8 cellular contexts compared by ENCODE assay signal in the genomic region with DNA sequence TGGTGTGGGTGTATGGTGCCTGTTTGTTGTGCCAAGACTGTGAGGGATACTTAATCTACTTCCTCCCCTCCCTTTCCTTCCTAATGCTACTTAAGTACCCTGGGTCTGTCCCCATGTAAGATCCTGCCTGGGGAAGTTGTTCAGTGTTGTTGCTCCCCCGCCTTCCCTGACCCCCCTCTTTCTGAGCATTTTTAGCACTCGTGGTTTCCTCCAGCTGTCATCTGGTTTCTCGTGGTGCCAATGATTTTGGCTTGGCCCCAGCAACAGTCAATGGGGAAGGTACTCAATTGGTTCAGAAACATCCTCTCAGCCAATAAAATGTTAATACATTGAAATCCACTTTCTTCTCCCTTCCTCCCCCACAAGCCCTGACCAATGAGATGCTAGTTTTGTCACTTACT. TPM values are rescaled to one million over a fixed set of nuclear protein-coding genes. Genes with fewer than 3 reads are reported as not detected.
DNase-seq lines count a peak whose midpoint lies in the region; ATAC-seq, FAIRE-seq and TF ChIP-seq lines count a peak whose summit lies in the region.

No MANE protein-coding gene starts in this region.

- H3K27me3 ChIP-seq in IMR-90 (ENCODE audit: control insufficient read depth, insufficient read depth, low read length): no peaks in the 10 kb centered on the region
- H3K27me3 ChIP-seq in K562 (ENCODE audit: control insufficient read depth in 2 of 2, insufficient read depth in 2 of 2, low read length in 2 of 2): no peaks in the 10 kb centered on the region
- H3K27me3 ChIP-seq in lower lobe of right lung (ENCODE audit: low read depth): no peaks in the 10 kb centered on the region

- H3K4me2 ChIP-seq in IMR-90 (ENCODE audit: low read depth, low read length): peak overlapping the region; percentile 70
- no peak overlapping the region for H3K4me2 ChIP-seq in K562 (ENCODE audit: insufficient read depth, low read length)

- H3K27me3 Mint-ChIP-seq in stimulated activated naive B cell treated with anti-CD40 and anti-IgM and Interleukin-4, amounts not matched to agents 10 μg/mL and 1 μg/mL and 100 μg/mL, for 72 hours: no peaks in the 10 kb centered on the region

- TF ChIP-seq EP300 in K562 (IDR thresholded peaks at IDR 0.05; ENCODE audit: low read length): no peak

- H3K4me1 ChIP-seq in IMR-90 (ENCODE audit: control insufficient read depth, insufficient read depth, low read length): peaks cover 3% of the 10 kb centered on the region
- peaks cover 20 to 38% of the 10 kb centered on the region in 2 experiments for H3K4me1 ChIP-seq in K562 (replicated peaks in 1 of 2; ENCODE audit: control insufficient read depth in 2 of 2, insufficient read depth in 2 of 2, low read length in 2 of 2)
- peaks cover 47% of the 10 kb centered on the region for H3K4me1 ChIP-seq in lower lobe of right lung

- no peak overlapping the region for H4K91ac ChIP-seq in IMR-90 (ENCODE audit: insufficient read depth, low read depth, low read length)

- FAIRE-seq in K562 (lab: Jason Lieb, UNC): no peak

- H4K20me1 ChIP-seq in IMR-90 (ENCODE audit: insufficient read depth, low read length) (no peaks in the 10 kb centered on the region), K562 (replicated peaks; ENCODE audit: control insufficient read depth, insufficient read depth, low read length) (no peaks in the 10 kb centered on the region)

- peak; percentile 47 for ATAC-seq in GM21367 (IDR thresholded peaks at IDR 0.05; ENCODE audit: unreplicated experiment)
- ATAC-seq in IMR-90 (ENCODE audit: low read depth): peak; percentile 74
- ATAC-seq in K562: no peak; the same call in 2 of the 3 replicates
- peak; percentile 82 to 90 for ATAC-seq in lower lobe of right lung
- peak; percentile 62 to 66 for ATAC-seq in stimulated activated naive B cell treated with anti-CD40 and anti-IgM and Interleukin-4, amounts not matched to agents 10 μg/mL and 1 μg/mL and 100 μg/mL, for 72 hours (replicated peaks)

- H3K4me3 Mint-ChIP-seq in stimulated activated naive B cell treated with anti-CD40 and anti-IgM and Interleukin-4, amounts not matched to agents 10 μg/mL and 1 μg/mL and 100 μg/mL, for 72 hours: peak overlapping the region; percentile 50 to 54

- dilution Hi-C loops in IMR-90 (cut with HindIII; ENCODE audit: low sequenced_read_pairs, unreplicated experiment): no loop called here

- H3K56ac ChIP-seq in IMR-90 (ENCODE audit: extremely low read depth, insufficient read depth, low read length): no peak overlapping the region

- H2BK120ac ChIP-seq in IMR-90 (ENCODE audit: low read depth, low read length): no peak overlapping the region

- no peak overlapping the region for H2AK9ac ChIP-seq in IMR-90 (replicated peaks; ENCODE audit: low read depth, low read length, poor library complexity)

- H3K9ac ChIP-seq in IMR-90 (ENCODE audit: low read depth, low read length) (no peak overlapping the region), K562 (ENCODE audit: insufficient read depth in 1 of 2, low read depth in 2 of 2, low read length in 2 of 2) (no peak overlapping the region)

- H3K4me3 ChIP-seq in IMR-90 (ENCODE audit: insufficient read depth, low read depth, low read length): no peak overlapping the region
- no peak overlapping the region for H3K4me3 ChIP-seq in K562
- no peak overlapping the region for H3K4me3 ChIP-seq in lower lobe of right lung

- no peaks in the 10 kb centered on the region for H3K9me3 Mint-ChIP-seq in stimulated activated naive B cell treated with anti-CD40 and anti-IgM and Interleukin-4, amounts not matched to agents 10 μg/mL and 1 μg/mL and 100 μg/mL, for 72 hours

- no peaks in the 10 kb centered on the region for H3K79me1 ChIP-seq in IMR-90 (ENCODE audit: low read depth in 1 of 2, low read length in 2 of 2)

- no peaks in the 10 kb centered on the region for H3K79me2 ChIP-seq in K562 (ENCODE audit: control insufficient read depth, insufficient read depth, low read length)

- intact Hi-C loops in IMR-90 (cut with micrococcal nuclease): no loop called here
- intact Hi-C loops in K562 (cut with micrococcal nuclease): no loop called here
- intact Hi-C loops in lower lobe of right lung (cut with DNase I): no loop called here

- H3K36me3 ChIP-seq in IMR-90 (ENCODE audit: control insufficient read depth, insufficient read depth, low read length): no peaks in the 10 kb centered on the region
- no peaks in the 10 kb centered on the region for H3K36me3 ChIP-seq in K562 (ENCODE audit: control insufficient read depth, insufficient read depth, low read length)
- H3K36me3 ChIP-seq in lower lobe of right lung: no peaks in the 10 kb centered on the region

- POLR2A ChIA-PET in IMR-90 (lab: Charles Lee; ENCODE audit: unreplicated experiment): no interaction called here
- POLR2A ChIA-PET in K562 (lab: Yijun Ruan, JAX): no interaction called here

- H3K27ac ChIP-seq in IMR-90 (ENCODE audit: insufficient read depth, low read length) (no peak overlapping the region), K562 (ENCODE audit: extremely low read depth, low read depth, low read length) (no peak overlapping the region), lower lobe of right lung (peak overlapping the region; percentile 73)

- H3K9me3 ChIP-seq in IMR-90 (ENCODE audit: control insufficient read depth, insufficient read depth, low read length) (no peaks in the 10 kb centered on the region), K562 (replicated peaks; ENCODE audit: control insufficient read depth, insufficient read depth, low read depth, low read length) (no peaks in the 10 kb centered on the region), lower lobe of right lung (no peaks in the 10 kb centered on the region)

- H3K9me1 ChIP-seq in IMR-90 (ENCODE audit: insufficient read depth, low read length) (0 out of 2 replicates have a peak, but pooled peaks cover 6% of the 10 kb centered on the region), K562 (ENCODE audit: control insufficient read depth, insufficient read depth, low read length) (no peaks in the 10 kb centered on the region)

- peak overlapping the region; percentile 92 for H3K27ac Mint-ChIP-seq in stimulated activated naive B cell treated with anti-CD40 and anti-IgM and Interleukin-4, amounts not matched to agents 10 μg/mL and 1 μg/mL and 100 μg/mL, for 72 hours

- peak overlapping the region; percentile 18 for H3K4ac ChIP-seq in IMR-90 (ENCODE audit: low read depth, low read length)

- peak overlapping the region; percentile 10; the same call in 1 of the 2 replicates for H3K23ac ChIP-seq in IMR-90 (ENCODE audit: low read depth, low read length)

- TF ChIP-seq POLR2A in IMR-90 (IDR thresholded peaks at IDR 0.05; ENCODE audit: low read depth, low read length) (no peak), K562 (conservative IDR thresholded peaks at IDR 0.05) (no peak)

- in situ Hi-C loops in IMR-90 (cut with MboI; ENCODE audit: low sequenced_read_pairs) (no loop called here), K562 (cut with MboI) (no loop called here)

- H3K14ac ChIP-seq in IMR-90 (replicated peaks; ENCODE audit: low read depth, low read length): peak overlapping the region; percentile 61; the same call in 1 of the 2 replicates

- H2AK5ac ChIP-seq in IMR-90 (ENCODE audit: low read depth, low read length): peak overlapping the region; percentile 70; the same call in 1 of the 2 replicates

- no peak overlapping the region for H2BK15ac ChIP-seq in IMR-90 (ENCODE audit: low read depth, low read length)

- TF ChIP-seq CTCF in IMR-90 (conservative IDR thresholded peaks at IDR 0.05; ENCODE audit: low read depth, low read length): no peak
- no peak for TF ChIP-seq CTCF in K562 (IDR thresholded peaks at IDR 0.05 in 2 of 3, conservative IDR thresholded peaks at IDR 0.05 in 1 of 3; ENCODE audit: insufficient read depth in 2 of 3, low read depth in 1 of 3, low read length in 3 of 3)
- no peak for TF ChIP-seq CTCF in lower lobe of right lung (IDR thresholded peaks at IDR 0.05)

- no CpG with 5 or more reads among the region's 3 CpGs for WGBS in IMR-90 (ENCODE audit: extremely low coverage in 2 of 2, insufficient read length in 1 of 2), 2 experiments
- WGBS in K562 (ENCODE audit: insufficient coverage, low coverage, missing lambda C conversion rate): 11% methylated on average over 3 of the region's 3 CpGs

- no peak overlapping the region for H2BK20ac ChIP-seq in IMR-90 (ENCODE audit: low read depth, low read length)

- BruUV-seq in IMR-90 (replicated peaks; lab: Mats Ljungman, UMichigan): no TSS peak
- BruUV-seq in K562 (replicated peaks; lab: Mats Ljungman, UMichigan): no TSS peak

- peak overlapping the region; percentile 18; the same call in 1 of the 2 replicates for H4K5ac ChIP-seq in IMR-90 (ENCODE audit: low read depth, low read length)

- peak overlapping the region; percentile 36 for H2BK5ac ChIP-seq in IMR-90 (ENCODE audit: low read depth, low read length, poor library complexity, severe bottlenecking)

- peak overlapping the region; percentile 73 for H2AFZ ChIP-seq in IMR-90 (replicated peaks; ENCODE audit: low read length, poor library complexity)
- H2AFZ ChIP-seq in K562 (ENCODE audit: low read depth, low read length): peak overlapping the region; percentile 76

- H3K36me3 Mint-ChIP-seq in stimulated activated naive B cell treated with anti-CD40 and anti-IgM and Interleukin-4, amounts not matched to agents 10 μg/mL and 1 μg/mL and 100 μg/mL, for 72 hours: no peaks in the 10 kb centered on the region

- H3K4me1 Mint-ChIP-seq in stimulated activated naive B cell treated with anti-CD40 and anti-IgM and Interleukin-4, amounts not matched to agents 10 μg/mL and 1 μg/mL and 100 μg/mL, for 72 hours: peaks cover 46 to 84% of the 10 kb centered on the region in 2 donors

- H4K8ac ChIP-seq in IMR-90 (ENCODE audit: low read depth in 2 of 2, low read length in 2 of 2): peak overlapping the region in 1 of 2 experiments; percentile 35; a peak in 1 of 4 replicates

- DNase-seq in D341Med (ENCODE audit: low spot score): peak; percentile 88
- peak; percentile 67 for DNase-seq in IMR-90
- DNase-seq in T-helper 22 cell (ENCODE audit: low read depth): peak; percentile 67
- DNase-seq in K562 (ENCODE audit: extremely low read depth in 1 of 4, low spot score in 3 of 4): peak in 2 of 4 experiments; percentile 38 to 59
- peak; percentile 74 for DNase-seq in lower lobe of right lung
- peak; percentile 56 for DNase-seq in stimulated activated naive B cell treated with anti-CD40 and anti-IgM and Interleukin-4, amounts not matched to agents 10 μg/mL and 1 μg/mL and 100 μg/mL, for 72 hours
- no peak for DNase-seq in DMS153 treated with DMSO at 0.1 percent for 48 hours (lab: John Stamatoyannopoulos, UW; ENCODE audit: unreplicated experiment)

- CTCF ChIA-PET in IMR-90 (lab: Yijun Ruan, JAX) (no interaction called here), K562 (lab: Yijun Ruan, JAX; ENCODE audit: low intra/inter-chr PET ratio) (no interaction called here)

- TF ChIP-seq RAD21 in IMR-90 (IDR thresholded peaks at IDR 0.05; ENCODE audit: low read length) (no peak), K562 (CRISPR knock-in tag; conservative IDR thresholded peaks at IDR 0.05 in 1 of 2, IDR thresholded peaks at IDR 0.05 in 1 of 2) (no peak)

- 0 out of 2 replicates have a peak overlapping the region, but pooled peaks have one; percentile 44 for H3K18ac ChIP-seq in IMR-90 (ENCODE audit: low read depth, low read length)

RNA-seq across cellular contexts. Expression of gene B4GALT3, which starts 8.0 kb away (rescaled TPM):
- total RNA-seq in IMR-90 (2012; rRNA removed): 11.4 and 19.9 TPM in 2 replicates
- 36.0 and 41.5 TPM in 2 replicates for polyA plus RNA-seq in IMR-90 (2012; rRNA removed)
- polyA plus RNA-seq in IMR-90 (2012; cell fraction: cytosol; rRNA removed): 43.6 and 51.8 TPM in 2 replicates
- polyA plus RNA-seq in IMR-90 (2012; cell fraction: nucleus; rRNA removed; ENCODE audit: low replicate concordance): 67.0 and 75.3 TPM in 2 replicates
- 57.0 and 113 TPM in 2 replicates for total RNA-seq in K562 (2011; cell fraction: chromatin; rRNA removed; ENCODE audit: low replicate concordance)
- total RNA-seq in K562 (2011; cell fraction: nucleolus; rRNA removed): 102 and 112 TPM in 2 replicates
- 89.3 and 101 TPM in 2 replicates for total RNA-seq in K562 (2011; cell fraction: nucleoplasm; rRNA removed)
- total RNA-seq in K562 (2014; rRNA removed): 37.1 and 68.3 TPM in 2 replicates
- total RNA-seq in K562 (2014; rRNA removed; fragmentation: Illumina TruSeq; extraction: Trizol): 32.0 TPM in 2 replicates
- total RNA-seq in K562 (2015; rRNA removed; fragmentation: Illumina TruSeq; extraction: Trizol): 38.0 and 41.2 TPM in 2 replicates
- 57.6 and 59.9 TPM in 2 replicates for total RNA-seq in K562 (2021)
- polyA plus RNA-seq in K562 (2011; rRNA removed): 31.2 and 48.5 TPM in 2 replicates
- 49.7 and 72.8 TPM in 2 replicates for polyA plus RNA-seq in K562 (2011; cell fraction: cytosol; rRNA removed)
- 118 and 168 TPM in 2 replicates for polyA plus RNA-seq in K562 (2011; cell fraction: nucleus; rRNA removed)
- 52.6 and 67.1 TPM in 2 replicates for polyA plus RNA-seq in K562 (2012)
- polyA plus RNA-seq in K562 (2014; fragmentation: Illumina TruSeq; extraction: Trizol): 82.0 and 85.4 TPM in 2 replicates
- polyA plus RNA-seq in K562 (2014; fragmentation: Nextera tagmentation; extraction: Ambion mirVana): 100 to 1,000 TPM in 1 of 2 experiments, 10 to 100 TPM in 1; 46.1 to 103 TPM
- polyA plus RNA-seq in K562 (2014; rRNA removed): 50.7 and 66.4 TPM in 2 replicates
- 15.4 and 16.3 TPM in 2 replicates for polyA minus RNA-seq in K562 (2011; rRNA and poly(A)+ RNA removed)
- 25.1 and 26.1 TPM in 2 replicates for polyA minus RNA-seq in K562 (2011; cell fraction: cytosol; rRNA and poly(A)+ RNA removed)
- 21.9 and 28.3 TPM in 2 replicates for polyA minus RNA-seq in K562 (2011; cell fraction: nucleus; rRNA and poly(A)+ RNA removed)
- 29.6 TPM for total RNA-seq in lower lobe of right lung

RNA-seq across cellular contexts. Expression of gene ADAMTS4, which starts 13.6 kb away (rescaled TPM):
- total RNA-seq in IMR-90 (2012; rRNA removed): 0.28 and 0.72 TPM in 2 replicates
- 0.39 and 0.40 TPM in 2 replicates for polyA plus RNA-seq in IMR-90 (2012; rRNA removed)
- 0.25 and 0.40 TPM in 2 replicates for polyA plus RNA-seq in IMR-90 (2012; cell fraction: cytosol; rRNA removed)
- 1.4 and 1.6 TPM in 2 replicates for polyA plus RNA-seq in IMR-90 (2012; cell fraction: nucleus; rRNA removed; ENCODE audit: low replicate concordance)
- 2.7 and 5.1 TPM in 2 replicates for total RNA-seq in K562 (2011; cell fraction: chromatin; rRNA removed; ENCODE audit: low replicate concordance)
- total RNA-seq in K562 (2011; cell fraction: nucleolus; rRNA removed): 2.5 and 5.8 TPM in 2 replicates
- total RNA-seq in K562 (2011; cell fraction: nucleoplasm; rRNA removed): 1.9 and 2.9 TPM in 2 replicates
- 0.41 and 1.1 TPM in 2 replicates for total RNA-seq in K562 (2014; rRNA removed)
- 0.29 and 0.32 TPM in 2 replicates for total RNA-seq in K562 (2014; rRNA removed; fragmentation: Illumina TruSeq; extraction: Trizol)
- 0.18 and 0.41 TPM in 2 replicates for total RNA-seq in K562 (2015; rRNA removed; fragmentation: Illumina TruSeq; extraction: Trizol)
- total RNA-seq in K562 (2021): 1.5 and 3.7 TPM in 2 replicates
- 0.27 and 0.45 TPM in 2 replicates for polyA plus RNA-seq in K562 (2011; rRNA removed)
- 0.24 and 0.57 TPM in 2 replicates for polyA plus RNA-seq in K562 (2011; cell fraction: cytosol; rRNA removed)
- polyA plus RNA-seq in K562 (2011; cell fraction: nucleus; rRNA removed): 0.39 and 0.98 TPM in 2 replicates
- polyA plus RNA-seq in K562 (2012): 0.76 and 0.78 TPM in 2 replicates
- 0.52 and 1.6 TPM in 2 replicates for polyA plus RNA-seq in K562 (2014; fragmentation: Illumina TruSeq; extraction: Trizol)
- polyA plus RNA-seq in K562 (2014; fragmentation: Nextera tagmentation; extraction: Ambion mirVana): under 1 TPM; 0.07 to 0.13 TPM
- 0.58 and 0.85 TPM in 2 replicates for polyA plus RNA-seq in K562 (2014; rRNA removed)
- 0.12 and 0.95 TPM in 2 replicates for polyA minus RNA-seq in K562 (2011; rRNA and poly(A)+ RNA removed)
- 2.6 TPM in 1 of 2 replicates, not detected in the other for polyA minus RNA-seq in K562 (2011; cell fraction: cytosol; rRNA and poly(A)+ RNA removed)
- 1.1 and 1.9 TPM in 2 replicates for polyA minus RNA-seq in K562 (2011; cell fraction: nucleus; rRNA and poly(A)+ RNA removed)
- total RNA-seq in lower lobe of right lung: 1.4 TPM

RNA-seq across cellular contexts. Expression of gene NDUFS2, which starts 16.9 kb away (rescaled TPM):
- total RNA-seq in IMR-90 (2012; rRNA removed): 85.5 and 122 TPM in 2 replicates
- 101 and 103 TPM in 2 replicates for polyA plus RNA-seq in IMR-90 (2012; rRNA removed)
- polyA plus RNA-seq in IMR-90 (2012; cell fraction: cytosol; rRNA removed): 83.0 and 100.0 TPM in 2 replicates
- polyA plus RNA-seq in IMR-90 (2012; cell fraction: nucleus; rRNA removed; ENCODE audit: low replicate concordance): 67.4 and 101 TPM in 2 replicates
- total RNA-seq in K562 (2011; cell fraction: chromatin; rRNA removed; ENCODE audit: low replicate concordance): 139 and 181 TPM in 2 replicates
- 123 and 138 TPM in 2 replicates for total RNA-seq in K562 (2011; cell fraction: nucleolus; rRNA removed)
- total RNA-seq in K562 (2011; cell fraction: nucleoplasm; rRNA removed): 118 and 147 TPM in 2 replicates
- total RNA-seq in K562 (2014; rRNA removed): 158 and 175 TPM in 2 replicates
- total RNA-seq in K562 (2014; rRNA removed; fragmentation: Illumina TruSeq; extraction: Trizol): 106 and 109 TPM in 2 replicates
- total RNA-seq in K562 (2015; rRNA removed; fragmentation: Illumina TruSeq; extraction: Trizol): 147 TPM in 2 replicates
- total RNA-seq in K562 (2021): 86.7 and 87.5 TPM in 2 replicates
- 174 and 176 TPM in 2 replicates for polyA plus RNA-seq in K562 (2011; rRNA removed)
- polyA plus RNA-seq in K562 (2011; cell fraction: cytosol; rRNA removed): 141 and 175 TPM in 2 replicates
- polyA plus RNA-seq in K562 (2011; cell fraction: nucleus; rRNA removed): 131 and 205 TPM in 2 replicates
- polyA plus RNA-seq in K562 (2012): 110 and 131 TPM in 2 replicates
- 140 and 141 TPM in 2 replicates for polyA plus RNA-seq in K562 (2014; fragmentation: Illumina TruSeq; extraction: Trizol)
- 100 to 1,000 TPM in 1 of 2 experiments, 10 to 100 TPM in 1; 70.0 to 115 TPM for polyA plus RNA-seq in K562 (2014; fragmentation: Nextera tagmentation; extraction: Ambion mirVana)
- polyA plus RNA-seq in K562 (2014; rRNA removed): 172 and 181 TPM in 2 replicates
- polyA minus RNA-seq in K562 (2011; rRNA and poly(A)+ RNA removed): 175 and 239 TPM in 2 replicates
- polyA minus RNA-seq in K562 (2011; cell fraction: cytosol; rRNA and poly(A)+ RNA removed): 73.7 and 96.6 TPM in 2 replicates
- polyA minus RNA-seq in K562 (2011; cell fraction: nucleus; rRNA and poly(A)+ RNA removed): 55.5 and 93.4 TPM in 2 replicates
- 66.3 TPM for total RNA-seq in lower lobe of right lung

RNA-seq across cellular contexts. Expression of gene PPOX, which starts 19.1 kb away (rescaled TPM):
- total RNA-seq in IMR-90 (2012; rRNA removed) (6.1 TPM in 2 replicates), K562 (2014; rRNA removed) (45.9 and 66.7 TPM in 2 replicates), K562 (2014; rRNA removed; fragmentation: Illumina TruSeq; extraction: Trizol) (33.1 and 36.1 TPM in 2 replicates), K562 (2015; rRNA removed; fragmentation: Illumina TruSeq; extraction: Trizol) (22.1 and 24.9 TPM in 2 replicates), K562 (2021) (48.5 TPM in 2 replicates), lower lobe of right lung (24.1 TPM)
- polyA plus RNA-seq in IMR-90 (2012; rRNA removed) (14.3 and 14.8 TPM in 2 replicates), K562 (2011; rRNA removed) (57.1 and 98.3 TPM in 2 replicates), K562 (2014; fragmentation: Illumina TruSeq; extraction: Trizol) (35.4 and 38.9 TPM in 2 replicates), K562 (2014; fragmentation: Nextera tagmentation; extraction: Ambion mirVana) (10 to 100 TPM; 17.0 to 31.1 TPM), K562 (2014; rRNA removed) (55.4 and 81.8 TPM in 2 replicates)
- 6.3 and 12.0 TPM in 2 replicates for polyA plus RNA-seq in IMR-90 (2012; cell fraction: cytosol; rRNA removed)
- 86.8 and 100 TPM in 2 replicates for polyA plus RNA-seq in IMR-90 (2012; cell fraction: nucleus; rRNA removed; ENCODE audit: low replicate concordance)
- total RNA-seq in K562 (2011; cell fraction: chromatin; rRNA removed; ENCODE audit: low replicate concordance): 111 and 182 TPM in 2 replicates
- total RNA-seq in K562 (2011; cell fraction: nucleolus; rRNA removed): 117 TPM in 2 replicates
- 116 and 129 TPM in 2 replicates for total RNA-seq in K562 (2011; cell fraction: nucleoplasm; rRNA removed)
- 56.7 and 63.8 TPM in 2 replicates for polyA plus RNA-seq in K562 (2011; cell fraction: cytosol; rRNA removed)
- 357 and 442 TPM in 2 replicates for polyA plus RNA-seq in K562 (2011; cell fraction: nucleus; rRNA removed)
- 44.3 and 62.8 TPM in 2 replicates for polyA plus RNA-seq in K562 (2012)
- polyA minus RNA-seq in K562 (2011; rRNA and poly(A)+ RNA removed): 22.0 and 25.5 TPM in 2 replicates
- polyA minus RNA-seq in K562 (2011; cell fraction: cytosol; rRNA and poly(A)+ RNA removed): 12.2 and 28.6 TPM in 2 replicates
- 34.2 and 56.1 TPM in 2 replicates for polyA minus RNA-seq in K562 (2011; cell fraction: nucleus; rRNA and poly(A)+ RNA removed)

RNA-seq across cellular contexts. Expression of gene USP21, which starts 26.0 kb away (rescaled TPM):
- total RNA-seq in IMR-90 (2012; rRNA removed) (3.3 and 6.3 TPM in 2 replicates), K562 (2014; rRNA removed) (21.6 and 25.7 TPM in 2 replicates), K562 (2014; rRNA removed; fragmentation: Illumina TruSeq; extraction: Trizol) (4.9 and 5.1 TPM in 2 replicates), K562 (2015; rRNA removed; fragmentation: Illumina TruSeq; extraction: Trizol) (7.2 and 9.5 TPM in 2 replicates), K562 (2021) (41.7 and 42.7 TPM in 2 replicates), lower lobe of right lung (32.2 TPM)
- polyA plus RNA-seq in IMR-90 (2012; rRNA removed) (23.8 and 24.7 TPM in 2 replicates), K562 (2011; rRNA removed) (22.9 and 38.9 TPM in 2 replicates), K562 (2014; fragmentation: Illumina TruSeq; extraction: Trizol) (44.9 and 52.4 TPM in 2 replicates), K562 (2014; fragmentation: Nextera tagmentation; extraction: Ambion mirVana) (10 to 100 TPM; 14.7 to 14.8 TPM), K562 (2014; rRNA removed) (35.4 and 39.3 TPM in 2 replicates)
- 13.5 and 13.8 TPM in 2 replicates for polyA plus RNA-seq in IMR-90 (2012; cell fraction: cytosol; rRNA removed)
- polyA plus RNA-seq in IMR-90 (2012; cell fraction: nucleus; rRNA removed; ENCODE audit: low replicate concordance): 69.2 and 96.8 TPM in 2 replicates
- total RNA-seq in K562 (2011; cell fraction: chromatin; rRNA removed; ENCODE audit: low replicate concordance): 83.0 and 141 TPM in 2 replicates
- 82.2 and 86.2 TPM in 2 replicates for total RNA-seq in K562 (2011; cell fraction: nucleolus; rRNA removed)
- total RNA-seq in K562 (2011; cell fraction: nucleoplasm; rRNA removed): 77.2 and 80.0 TPM in 2 replicates
- polyA plus RNA-seq in K562 (2011; cell fraction: cytosol; rRNA removed): 42.3 and 59.0 TPM in 2 replicates
- 238 and 248 TPM in 2 replicates for polyA plus RNA-seq in K562 (2011; cell fraction: nucleus; rRNA removed)
- polyA plus RNA-seq in K562 (2012): 26.7 and 40.5 TPM in 2 replicates
- 13.3 and 16.3 TPM in 2 replicates for polyA minus RNA-seq in K562 (2011; rRNA and poly(A)+ RNA removed)
- 15.9 and 25.0 TPM in 2 replicates for polyA minus RNA-seq in K562 (2011; cell fraction: cytosol; rRNA and poly(A)+ RNA removed)
- 42.5 and 75.6 TPM in 2 replicates for polyA minus RNA-seq in K562 (2011; cell fraction: nucleus; rRNA and poly(A)+ RNA removed)
